In the genomic region with DNA sequence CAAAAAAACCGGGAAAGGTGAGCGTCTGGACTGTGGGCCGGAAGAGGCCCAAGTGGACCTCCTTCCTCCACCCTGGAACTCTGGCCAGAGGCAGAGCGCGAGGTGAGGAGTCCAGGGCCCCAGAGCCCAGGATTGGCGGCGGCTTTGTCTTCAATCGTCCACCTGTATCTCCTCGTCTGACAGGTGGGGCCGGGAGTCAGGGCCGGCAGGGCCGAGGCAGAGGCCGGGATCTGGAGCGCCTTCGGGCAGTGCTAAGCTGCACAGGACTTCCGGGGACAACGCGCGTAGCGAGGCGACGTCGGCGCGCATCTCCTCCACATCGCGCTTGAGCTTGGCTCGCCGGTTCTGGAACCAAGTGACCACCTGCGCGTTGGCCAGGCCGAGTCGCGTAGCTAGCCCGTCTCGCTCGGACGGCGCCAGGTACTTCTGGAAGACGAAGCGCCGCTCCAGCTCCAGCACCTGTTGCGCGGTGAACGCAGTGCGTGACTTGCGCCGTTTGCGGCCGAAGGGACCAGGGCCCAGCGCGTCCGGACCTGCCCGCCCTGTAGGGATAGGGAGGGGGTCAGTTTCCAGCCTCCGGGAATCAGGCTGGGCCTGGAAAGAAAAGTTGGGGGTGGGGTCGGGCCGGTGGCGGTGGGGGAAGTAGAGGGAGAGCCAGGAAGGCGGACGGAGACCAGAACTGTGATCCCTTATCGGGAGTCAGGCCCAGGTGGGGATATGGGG, we compare ENCODE assay signal across 8 cellular contexts. TPM values are rescaled to one million over a fixed set of nuclear protein-coding genes. Genes with fewer than 3 reads are reported as not detected.
DNase-seq lines count a peak whose midpoint lies in the region; ATAC-seq, FAIRE-seq and TF ChIP-seq lines count a peak whose summit lies in the region.

No MANE protein-coding gene starts in this region.

- no TSS peak for BruUV-seq in Calu3 (replicated peaks; lab: Mats Ljungman, UMichigan)

- no peaks in the 10 kb centered on the region for H3K9me3 ChIP-seq in muscle layer of duodenum (ENCODE audit: control insufficient read depth in 1 of 2, low read length in 2 of 2)

- H3K4me1 ChIP-seq in muscle layer of duodenum (ENCODE audit: control insufficient read depth in 1 of 2, insufficient read depth in 2 of 2, low read length in 2 of 2): peaks cover 3 to 34% of the 10 kb centered on the region in 2 donors

- peak overlapping the region; percentile 33 for H3K27ac Mint-ChIP-seq in Calu3 (ENCODE audit: unreplicated experiment)

- DNase-seq in Calu3 (peak; percentile 28), M059J (ENCODE audit: low read depth) (peak; percentile 24), ecto neural progenitor cell (ENCODE audit: low spot score) (peak; percentile 69), NCI-H1105 (lab: John Stamatoyannopoulos, UW) (no peak), NCI-H82 treated with DMSO at 0.1 percent for 48 hours (lab: John Stamatoyannopoulos, UW; ENCODE audit: unreplicated experiment) (no peak), H54 (ENCODE audit: insufficient read length, low spot score) (no peak)

- H3K36me3 Mint-ChIP-seq in Calu3 (ENCODE audit: insufficient read depth, unreplicated experiment): peaks cover 36% of the 10 kb centered on the region

- TF ChIP-seq POLR2A in H54 (IDR thresholded peaks at IDR 0.05; ENCODE audit: low read depth, low read length): no peak

- no peak for TF ChIP-seq CTCF in Calu3 (IDR thresholded peaks at IDR 0.05; ENCODE audit: unreplicated experiment)

- H3K27me3 ChIP-seq in muscle layer of duodenum (ENCODE audit: low read depth, low read length): peaks cover 38% of the 10 kb centered on the region

- peaks cover 26% of the 10 kb centered on the region for H3K4me1 Mint-ChIP-seq in Calu3 (ENCODE audit: low read depth, unreplicated experiment)

- CTCF ChIA-PET in Calu3 (lab: Charles Lee): no interaction called here

- H3K27ac ChIP-seq in muscle layer of duodenum (ENCODE audit: low read length): no peak overlapping the region

- peaks cover 12 to 14% of the 10 kb centered on the region in 2 donors for H3K36me3 ChIP-seq in muscle layer of duodenum (ENCODE audit: control insufficient read depth in 1 of 2, insufficient read depth in 2 of 2, low read length in 2 of 2)

- ATAC-seq in GM18511 (IDR thresholded peaks at IDR 0.05; ENCODE audit: unreplicated experiment): no peak

- H3K27me3 Mint-ChIP-seq in Calu3 (ENCODE audit: unreplicated experiment): peaks cover 15% of the 10 kb centered on the region

- intact Hi-C loops in Calu3 (cut with micrococcal nuclease; ENCODE audit: unreplicated experiment): no loop called here

- H3K4me3 ChIP-seq in muscle layer of duodenum (ENCODE audit: low read depth in 1 of 2, low read length in 2 of 2): peak overlapping the region; percentile 52 to 54

- FAIRE-seq in H54 (lab: Jason Lieb, UNC): no peak

- H3K4me3 Mint-ChIP-seq in Calu3 (ENCODE audit: low read depth, unreplicated experiment): peak overlapping the region; percentile 58

- H3K9me3 Mint-ChIP-seq in Calu3 (ENCODE audit: low read depth, unreplicated experiment): no peaks in the 10 kb centered on the region

RNA-seq across cellular contexts. Expression of gene LBX2, which starts 1.5 kb away (rescaled TPM):
- total RNA-seq in Calu3 (2022): 3.0 and 3.5 TPM in 2 replicates
- 0.10 and 1.6 TPM in 2 replicates for total RNA-seq in M059J (2014; rRNA removed; shearing (Covaris generic))

RNA-seq across cellular contexts. Expression of gene PCGF1, which starts 9.6 kb away (rescaled TPM):
- 25.9 TPM in 2 replicates for total RNA-seq in Calu3 (2022)
- total RNA-seq in M059J (2014; rRNA removed; shearing (Covaris generic)): 28.9 and 31.3 TPM in 2 replicates

RNA-seq across cellular contexts. Expression of gene TTC31, which starts 15.1 kb away (rescaled TPM):
- 26.2 and 32.9 TPM in 2 replicates for total RNA-seq in Calu3 (2022)
- total RNA-seq in M059J (2014; rRNA removed; shearing (Covaris generic)): 10.0 and 13.6 TPM in 2 replicates

RNA-seq across cellular contexts. Expression of gene CCDC142, which starts 15.1 kb away (rescaled TPM):
- 29.9 and 30.4 TPM in 2 replicates for total RNA-seq in Calu3 (2022)
- total RNA-seq in M059J (2014; rRNA removed; shearing (Covaris generic)): 7.8 TPM in 2 replicates

RNA-seq across cellular contexts. Expression of gene TLX2, which starts 16.3 kb away (rescaled TPM):
- total RNA-seq in Calu3 (2022): not detected in 2 replicates
- 0.10 and 0.34 TPM in 2 replicates for total RNA-seq in M059J (2014; rRNA removed; shearing (Covaris generic))

Comparison
In these comparisons a context has a peak if more than half of its experiments do, and no peak if none do; other contexts are left out.
1. DNase-seq: peak in Calu3 (single experiment), M059J (single experiment) and ecto neural progenitor cell (single experiment); none in NCI-H1105 (single experiment), NCI-H82 treated with DMSO at 0.1 percent for 48 hours (single experiment) and H54 (single experiment).